Comparison of ENCODE assay signal across 31 cellular contexts in genomic region chr20:32682508-32682987, GRCh38. TPM values are rescaled to one million over a fixed set of nuclear protein-coding genes. Genes with fewer than 3 reads are reported as not detected.
DNase-seq lines count a peak whose midpoint lies in the region; ATAC-seq and TF ChIP-seq lines count a peak whose summit lies in the region.
"Had no signal": no experiment of that assay in that cellular context is flagged by ENCODE, and none has a peak within 500 bp of the region (broad histone marks: within the 10 kb centered on the region; RNA-seq: fewer than 3 reads in every experiment).

No MANE protein-coding gene starts in this region.

- H3K36me3 ChIP-seq in Caco-2 (ENCODE audit: control insufficient read depth, insufficient read depth, low read length) (no peaks in the 10 kb centered on the region), HEK293 (ENCODE audit: control insufficient read depth in 2 of 2, insufficient read depth in 1 of 2, low read length in 2 of 2) (no peaks in the 10 kb centered on the region), MM.1S (replicated peaks; ENCODE audit: insufficient read depth, low read length) (no peaks in the 10 kb centered on the region)
- H3K36me3 ChIP-seq: lower lobe of right lung, SJCRH30, upper lobe of right lung had no signal

- no peaks in the 10 kb centered on the region for H3K79me2 ChIP-seq in MM.1S (ENCODE audit: low read length)
- H3K79me2 ChIP-seq: parathyroid adenoma had no signal

- CTCF ChIA-PET in Caco-2 (lab: Charles Lee) = interaction anchor here (1.2 to 8.1 kb wide), 2 partner anchors 80 to 96 kb away, joined by 5 to 56 read pairs; partner anchors contain the start of gene DNMT3B
- CTCF ChIA-PET in HEK293 (lab: Yijun Ruan, JAX) = no interaction called here
- CTCF ChIA-PET in WTC11 (lab: Charles Lee) = interaction anchor here (5.2 kb wide), 1 partner anchor 96 kb away, joined by 52 read pairs; no protein-coding TSS in a partner anchor

- H3K27ac Mint-ChIP-seq in Caco-2 (ENCODE audit: unreplicated experiment) = peak overlapping the region; percentile 12
- peak overlapping the region; percentile 76 for H3K27ac Mint-ChIP-seq in WTC11
- H3K27ac Mint-ChIP-seq in natural killer cell = peak overlapping the region in 1 of 2 donors; percentile 26
- H3K27ac Mint-ChIP-seq: activated B cell treated with CpG ODN at 0.5 μM for 24 hours; activated CD4-positive, alpha-beta memory T cell treated with anti-CD3 and anti-CD28 coated beads for 36 hours; activated T-helper 17 cell treated with anti-CD3 and anti-CD28 coated beads, Interleukin-2, amount 50 U/mL, for 72 hours had no signal

- H3K9me2 ChIP-seq in MM.1S (replicated peaks; ENCODE audit: insufficient read depth, low read length) = no peaks in the 10 kb centered on the region

- no TSS peak for BruUV-seq in Caco-2 (replicated peaks; lab: Mats Ljungman, UMichigan)

- no peaks in the 10 kb centered on the region for H3K27me3 Mint-ChIP-seq in Caco-2 (ENCODE audit: insufficient read depth, unreplicated experiment)
- no peaks in the 10 kb centered on the region for H3K27me3 Mint-ChIP-seq in WTC11 (ENCODE audit: low read depth)
- no peaks in the 10 kb centered on the region for H3K27me3 Mint-ChIP-seq in natural killer cell (ENCODE audit: low read depth in 2 of 2)
- H3K27me3 Mint-ChIP-seq: activated B cell treated with CpG ODN at 0.5 μM for 24 hours; activated CD4-positive, alpha-beta memory T cell treated with anti-CD3 and anti-CD28 coated beads for 36 hours; activated T-helper 17 cell treated with anti-CD3 and anti-CD28 coated beads, Interleukin-2, amount 50 U/mL, for 72 hours; central memory CD8-positive, alpha-beta T cell had no signal

- H3F3A ChIP-seq in MM.1S (ENCODE audit: insufficient read depth, low read length) = peaks cover 22% of the 10 kb centered on the region

- DNase-seq in Caco-2 (peak in 1 of 2 experiments; percentile 75), WTC11 (ENCODE audit: low spot score) (no peak), natural killer cell (no peak), MM.1S (no peak)
- DNase-seq: activated B cell treated with CpG ODN at 0.5 μM for 24 hours; activated CD4-positive, alpha-beta memory T cell treated with anti-CD3 and anti-CD28 coated beads for 36 hours; activated CD8-positive, alpha-beta memory T cell treated with anti-CD3 and anti-CD28 coated beads, Interleukin-2, amount 50 U/mL, for 48 hours; activated naive CD4-positive, alpha-beta T cell treated with anti-CD3 and anti-CD28 coated beads, Interleukin-2, amount 50 U/mL, for 16 hours; body of pancreas; C1 segment of cervical spinal cord; dermis blood vessel endothelial cell; KG1; kidney glomerular epithelial cell; lower lobe of right lung; mucosa of descending colon; NCI-H2107; NCI-H446 treated with DMSO at 0.1 percent for 48 hours; retina; SJCRH30; small intestine; stimulated activated naive CD4-positive, alpha-beta T cell; SW 1271; T-helper 9 cell; upper lobe of right lung had no signal

- no peak overlapping the region for H3K4me3 Mint-ChIP-seq in Caco-2 (ENCODE audit: unreplicated experiment)
- no peak overlapping the region for H3K4me3 Mint-ChIP-seq in WTC11
- peak overlapping the region; percentile 4 for H3K4me3 Mint-ChIP-seq in natural killer cell
- H3K4me3 Mint-ChIP-seq: activated B cell treated with CpG ODN at 0.5 μM for 24 hours; activated CD4-positive, alpha-beta memory T cell treated with anti-CD3 and anti-CD28 coated beads for 36 hours; activated T-helper 17 cell treated with anti-CD3 and anti-CD28 coated beads, Interleukin-2, amount 50 U/mL, for 72 hours; central memory CD8-positive, alpha-beta T cell had no signal

- H3K36me3 Mint-ChIP-seq in Caco-2 (ENCODE audit: insufficient read depth, unreplicated experiment) (peaks cover 15% of the 10 kb centered on the region), WTC11 (no peaks in the 10 kb centered on the region), natural killer cell (no peaks in the 10 kb centered on the region)
- H3K36me3 Mint-ChIP-seq: activated CD4-positive, alpha-beta memory T cell treated with anti-CD3 and anti-CD28 coated beads for 36 hours had no signal

- POLR2A ChIA-PET in Caco-2 (lab: Charles Lee) (interaction anchor here (0.6 kb wide), 2 partner anchors 30 to 61 kb away, joined by 3 to 4 read pairs; no protein-coding TSS in a partner anchor), HEK293 (lab: Yijun Ruan, JAX) (no interaction called here), WTC11 (lab: Charles Lee) (no interaction called here)

- H2AFZ ChIP-seq in MM.1S (ENCODE audit: low read length) = no peak overlapping the region
- H2AFZ ChIP-seq: parathyroid adenoma had no signal

- H3K4me3 ChIP-seq in Caco-2 (ENCODE audit: low read depth, low read length) (no peak overlapping the region), HEK293 (ENCODE audit: low read depth, low read length) (no peak overlapping the region), MM.1S (ENCODE audit: low read length) (no peak overlapping the region)
- H3K4me3 ChIP-seq: body of pancreas, lower lobe of right lung, mucosa of descending colon, SJCRH30, upper lobe of right lung had no signal

- no peaks in the 10 kb centered on the region for H4K20me1 ChIP-seq in MM.1S (ENCODE audit: insufficient read depth, low read length)

- TF ChIP-seq CTCF in Caco-2 (IDR thresholded peaks at IDR 0.05; ENCODE audit: insufficient read depth in 1 of 2, low read depth in 1 of 2, low read length in 1 of 2, severe bottlenecking in 1 of 2, unreplicated experiment in 1 of 2) = no peak
- TF ChIP-seq CTCF in HEK293 (tag by site-specific recombination; IDR thresholded peaks at IDR 0.05) = no peak
- no peak for TF ChIP-seq CTCF in WTC11 (IDR thresholded peaks at IDR 0.05)
- no peak for TF ChIP-seq CTCF in natural killer cell (IDR thresholded peaks at IDR 0.05)
- TF ChIP-seq CTCF in MM.1S (IDR thresholded peaks at IDR 0.05; ENCODE audit: low read length) = no peak

- TF ChIP-seq POLR2A in GM18505 (IDR thresholded peaks at IDR 0.05; ENCODE audit: borderline replicate concordance, extremely low read depth, insufficient read depth, insufficient read length) = no peak

- intact Hi-C loops in Caco-2 (cut with micrococcal nuclease; ENCODE audit: unreplicated experiment) = no loop called here
- intact Hi-C loops in natural killer cell (cut with micrococcal nuclease) = no loop called here

- no peak overlapping the region for H3K4me2 ChIP-seq in MM.1S (ENCODE audit: low read depth, low read length)

- H3K27me3 ChIP-seq in Caco-2 (replicated peaks; ENCODE audit: control insufficient read depth, insufficient read depth, low read length) (no peaks in the 10 kb centered on the region), MM.1S (replicated peaks; ENCODE audit: insufficient read depth, low read length) (no peaks in the 10 kb centered on the region)
- H3K27me3 ChIP-seq: body of pancreas, upper lobe of right lung had no signal

- H3K9me3 ChIP-seq in Caco-2 (no peaks in the 10 kb centered on the region), HEK293 (ENCODE audit: control insufficient read depth, insufficient read depth, low read depth, low read length) (no peaks in the 10 kb centered on the region), MM.1S (replicated peaks; ENCODE audit: insufficient read depth, low read length) (no peaks in the 10 kb centered on the region)
- H3K9me3 ChIP-seq: body of pancreas, lower lobe of right lung, mucosa of descending colon, SJCRH30, upper lobe of right lung had no signal

- H3K4me1 Mint-ChIP-seq in Caco-2 (ENCODE audit: low read depth, unreplicated experiment) = peaks cover 47% of the 10 kb centered on the region
- H3K4me1 Mint-ChIP-seq in WTC11 = peaks cover 37% of the 10 kb centered on the region
- H3K4me1 Mint-ChIP-seq in natural killer cell = peaks cover 15 to 16% of the 10 kb centered on the region in 2 donors
- H3K4me1 Mint-ChIP-seq: activated T-helper 17 cell treated with anti-CD3 and anti-CD28 coated beads, Interleukin-2, amount 50 U/mL, for 72 hours had no signal

- ATAC-seq in WTC11 (no peak), natural killer cell (no peak), GM18505 (IDR thresholded peaks at IDR 0.05; ENCODE audit: unreplicated experiment) (no peak), HG02642 (IDR thresholded peaks at IDR 0.05; ENCODE audit: poor library complexity, unreplicated experiment) (no peak)
- ATAC-seq: activated T-helper 17 cell treated with anti-CD3 and anti-CD28 coated beads, Interleukin-2, amount 50 U/mL, for 72 hours; body of pancreas; lower lobe of right lung; mucosa of descending colon; upper lobe of right lung had no signal

- H3K9me3 Mint-ChIP-seq in Caco-2 (ENCODE audit: unreplicated experiment) (no peaks in the 10 kb centered on the region), WTC11 (no peaks in the 10 kb centered on the region), natural killer cell (no peaks in the 10 kb centered on the region)
- H3K9me3 Mint-ChIP-seq: activated B cell treated with CpG ODN at 0.5 μM for 24 hours; activated CD4-positive, alpha-beta memory T cell treated with anti-CD3 and anti-CD28 coated beads for 36 hours; activated T-helper 17 cell treated with anti-CD3 and anti-CD28 coated beads, Interleukin-2, amount 50 U/mL, for 72 hours; central memory CD8-positive, alpha-beta T cell had no signal

- H3K4me1 ChIP-seq in Caco-2 (peaks cover 46% of the 10 kb centered on the region), HEK293 (ENCODE audit: control insufficient read depth, insufficient read depth, low read length) (no peaks in the 10 kb centered on the region), MM.1S (ENCODE audit: low read length) (peaks cover 30% of the 10 kb centered on the region)
- H3K4me1 ChIP-seq: body of pancreas, parathyroid adenoma had no signal

- H3K27ac ChIP-seq in HEK293 (ENCODE audit: extremely low read depth, low read depth, low read length) (no peak overlapping the region), MM.1S (ENCODE audit: low read length) (no peak overlapping the region)
- H3K27ac ChIP-seq: body of pancreas, lower lobe of right lung, parathyroid adenoma, SJCRH30, upper lobe of right lung had no signal

- H3K9ac ChIP-seq in MM.1S (ENCODE audit: low read length) = no peak overlapping the region
- H3K9ac ChIP-seq: parathyroid adenoma had no signal

TF ChIP-seq in HEK293, 187 proteins besides CTCF, POLR2A, EP300 and RAD21 (continues in another document):
- TF ChIP-seq ZNF791 (tag by site-specific recombination; IDR thresholded peaks at IDR 0.05) = no peak

TF ChIP-seq in WTC11, 78 proteins besides CTCF, POLR2A, EP300 and RAD21:
- TF ChIP-seq GTF2I (CRISPR knock-in tag; conservative IDR thresholded peaks at IDR 0.05) = peak; percentile 75
- no peak for TF ChIP-seq E2F4 (CRISPR knock-in tag; IDR thresholded peaks at IDR 0.05; ENCODE audit: borderline replicate concordance, low read depth)

RNA-seq across cellular contexts. Expression of gene C20orf203, which starts 8.8 kb away (rescaled TPM):
- total RNA-seq in Caco-2 (2022) (not detected in 2 replicates), WTC11 (2021) (0.07 to 0.34 TPM (median 0.15 TPM) in 3 replicates), natural killer cell (under 1 TPM; 0.45 to 0.68 (median 0.61) TPM)
- total RNA-seq: activated B cell treated with CpG ODN at 0.5 μM for 24 hours, dermis blood vessel endothelial cell, lower lobe of right lung, RPMI7951, SJCRH30 had no signal
